ENCODE assay signal across 10 cellular contexts in the genomic region with DNA sequence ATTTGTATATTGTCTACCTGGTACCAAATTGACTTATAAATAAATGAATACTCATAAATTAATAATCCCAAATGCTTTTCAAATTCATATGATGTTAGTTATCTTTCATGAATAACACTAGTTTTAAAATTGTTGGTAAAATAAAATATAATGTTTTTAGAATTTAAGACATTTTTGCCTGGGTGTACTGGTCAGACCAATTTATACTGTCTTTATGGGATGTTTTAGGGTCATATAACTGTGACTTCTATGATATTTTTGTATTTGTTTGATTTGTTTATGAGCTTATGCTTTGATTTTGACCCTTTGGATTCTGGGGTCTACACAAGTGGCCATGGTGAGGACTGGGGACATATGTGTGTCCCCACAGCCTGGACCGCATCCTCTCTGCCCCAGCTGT. TPM values are rescaled to one million over a fixed set of nuclear protein-coding genes. Genes with fewer than 3 reads are reported as not detected.
"Had no signal": no experiment of that assay in that cellular context is flagged by ENCODE, and none has a peak within 500 bp of the region (broad histone marks: within the 10 kb centered on the region; RNA-seq: fewer than 3 reads in every experiment).

No MANE protein-coding gene starts in this region.

- FAIRE-seq: H54 had no signal

- H3K27ac ChIP-seq: GM23248 had no signal

- ATAC-seq: GM23338, HCT116 had no signal

- H3K4me3 ChIP-seq: GM23248, GM23338, HAP-1 had no signal

- H3K27ac Mint-ChIP-seq: GM23338, H9, HFFc6 had no signal

- DNase-seq: GM23248, GOT3, H7, H9, HCEC 1CT, HFFc6 had no signal

- H3K9ac ChIP-seq: GM23248 had no signal

- H3K36me3 ChIP-seq: HAP-1 had no signal

- H3K4me3 Mint-ChIP-seq: GM23338, H9, HFFc6 had no signal

- H3K4me1 ChIP-seq: HAP-1 had no signal

- H3K4me2 ChIP-seq: GM23338 had no signal

- H2AFZ ChIP-seq: GM23248, GM23338 had no signal

RNA-seq across cellular contexts. Expression of a gene that starts 54.1 kb away (rescaled TPM):
- total RNA-seq: GM23248, HFFc6 had no signal
- polyA plus RNA-seq: GM23248 had no signal
